14 cellular contexts compared by ENCODE assay signal in the genomic region with DNA sequence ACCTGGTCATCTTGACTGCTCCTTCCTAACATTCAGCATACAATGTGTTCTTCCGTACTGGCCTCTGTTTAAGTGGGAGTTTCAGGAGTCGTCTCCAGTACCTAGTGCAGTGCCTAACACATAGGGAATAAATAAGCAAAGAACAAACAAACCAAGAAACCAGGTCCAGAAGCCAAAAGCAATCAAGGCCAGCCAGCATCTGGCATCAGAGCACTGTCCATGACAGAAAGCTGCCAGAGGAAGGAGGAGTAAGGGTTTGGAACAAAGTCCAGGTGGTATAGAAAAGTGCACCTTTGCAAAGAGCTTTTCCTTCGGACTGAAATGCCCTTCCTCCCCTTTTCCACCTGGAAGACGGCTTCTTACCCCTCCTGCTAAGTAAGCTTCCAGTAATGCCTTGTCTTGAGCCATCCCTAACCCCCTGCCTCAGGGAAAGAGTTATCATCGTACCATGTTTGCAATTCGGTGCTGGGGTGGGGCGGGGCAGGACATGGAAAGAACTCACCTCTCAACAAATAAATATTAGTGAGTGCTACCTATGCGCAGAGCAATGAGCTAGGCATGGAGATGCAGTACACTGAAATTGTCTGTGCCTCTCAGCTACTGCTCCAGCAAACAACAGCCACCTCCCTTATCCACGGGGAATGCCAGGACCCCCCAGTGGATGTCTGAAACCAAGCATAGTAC. TPM values are rescaled to one million over a fixed set of nuclear protein-coding genes. Genes with fewer than 3 reads are reported as not detected.
DNase-seq lines count a peak whose midpoint lies in the region; TF ChIP-seq lines count a peak whose summit lies in the region.
"Had no signal": no experiment of that assay in that cellular context is flagged by ENCODE, and none has a peak within 500 bp of the region (broad histone marks: within the 10 kb centered on the region; RNA-seq: fewer than 3 reads in every experiment).

No MANE protein-coding gene starts in this region.

- peaks cover 5 to 10% (median 9%) of the 10 kb centered on the region in 3 donors for H3K27me3 Mint-ChIP-seq in CD14-positive monocyte (ENCODE audit: low read depth in 3 of 3)
- peaks cover 2% of the 10 kb centered on the region for H3K27me3 Mint-ChIP-seq in activated T-helper 1 cell treated with anti-CD3 and anti-CD28 coated beads, Interleukin-12 subunit alpha, Interleukin-12 subunit beta, Interleukin-2, Interleukin-4 antibody, amounts not matched to agents 30 ng/mL and 10 ng/mL and 1 ng/mL, durations not matched to agents 14 hours and 24 hours and 36 hours (ENCODE audit: insufficient read depth)

- peak overlapping the region; percentile 48 for H3K27ac ChIP-seq in HL-60 (replicated peaks)
- H3K27ac ChIP-seq: hepatocyte, testis had no signal

- H3K4me1 Mint-ChIP-seq in CD14-positive monocyte = peaks cover 28% of the 10 kb centered on the region
- peaks cover 30% of the 10 kb centered on the region for H3K4me1 Mint-ChIP-seq in activated T-helper 1 cell treated with anti-CD3 and anti-CD28 coated beads, Interleukin-12 subunit alpha, Interleukin-12 subunit beta, Interleukin-2, Interleukin-4 antibody, amounts not matched to agents 30 ng/mL and 10 ng/mL and 1 ng/mL, durations not matched to agents 14 hours and 24 hours and 36 hours (ENCODE audit: low read depth)

- H3K4me3 Mint-ChIP-seq in CD14-positive monocyte = peak overlapping the region in 1 of 2 donors; percentile 65
- H3K4me3 Mint-ChIP-seq in activated T-helper 1 cell treated with anti-CD3 and anti-CD28 coated beads, Interleukin-12 subunit alpha, Interleukin-12 subunit beta, Interleukin-2, Interleukin-4 antibody, amounts not matched to agents 30 ng/mL and 10 ng/mL and 1 ng/mL, durations not matched to agents 14 hours and 24 hours and 36 hours = no peak overlapping the region

- no peak overlapping the region for H3K4me3 ChIP-seq in HL-60 (replicated peaks; ENCODE audit: insufficient read depth, low read length)
- H3K4me3 ChIP-seq: hepatocyte, psoas muscle, testis had no signal

- no peak for TF ChIP-seq CTCF in CD14-positive monocyte (IDR thresholded peaks at IDR 0.05)
- no peak for TF ChIP-seq CTCF in HL-60 (IDR thresholded peaks at IDR 0.05; ENCODE audit: insufficient read depth, low read length)
- no peak for TF ChIP-seq CTCF in GM13977 (IDR thresholded peaks at IDR 0.05; ENCODE audit: extremely low read depth, insufficient read depth, missing control alignments)

- intact Hi-C loops in CD14-positive monocyte (cut with micrococcal nuclease) = no loop called here
- intact Hi-C loops in activated T-helper 1 cell treated with anti-CD3 and anti-CD28 coated beads, Interleukin-12 subunit alpha, Interleukin-12 subunit beta, Interleukin-2, Interleukin-4 antibody, amounts not matched to agents 30 ng/mL and 10 ng/mL and 1 ng/mL, durations not matched to agents 14 hours and 24 hours and 36 hours (cut with micrococcal nuclease) = loop anchor here (2.0 to 10.0 kb wide), 2 partner anchors 49 to 761 kb away; a partner anchor contains a TSS

- DNase-seq in CD14-positive monocyte (ENCODE audit: low spot score) = no peak
- no peak for DNase-seq in HL-60 (ENCODE audit: low read depth in 1 of 2, low spot score in 1 of 2)
- DNase-seq in activated T-helper 1 cell treated with anti-CD3 and anti-CD28 coated beads, Interleukin-12 subunit alpha, Interleukin-12 subunit beta, Interleukin-2, Interleukin-4 antibody, amounts not matched to agents 30 ng/mL and 10 ng/mL and 1 ng/mL, durations not matched to agents 14 hours and 24 hours and 36 hours (ENCODE audit: low spot score) = no peak
- peak; percentile 48 for DNase-seq in islet precursor cell
- DNase-seq in GM13977 (ENCODE audit: low spot score) = no peak
- DNase-seq in HT-29 (ENCODE audit: low spot score) = no peak
- DNase-seq in AG08396 (ENCODE audit: low spot score) = no peak
- DNase-seq: NCI-H2081, NCI-H748 treated with DMSO at 0.1 percent for 48 hours, psoas muscle, T-helper 9 cell, testis had no signal

- H3K9me3 Mint-ChIP-seq in CD14-positive monocyte = peaks cover 0 to 1% (median 0%) of the 10 kb centered on the region in 7 donors
- peaks cover 7% of the 10 kb centered on the region for H3K9me3 Mint-ChIP-seq in activated T-helper 1 cell treated with anti-CD3 and anti-CD28 coated beads, Interleukin-12 subunit alpha, Interleukin-12 subunit beta, Interleukin-2, Interleukin-4 antibody, amounts not matched to agents 30 ng/mL and 10 ng/mL and 1 ng/mL, durations not matched to agents 14 hours and 24 hours and 36 hours
- H3K9me3 Mint-ChIP-seq: CD4-positive, alpha-beta memory T cell had no signal

- no peaks in the 10 kb centered on the region for H3K27me3 ChIP-seq in HL-60 (ENCODE audit: insufficient read depth, poor library complexity, severe bottlenecking)
- H3K27me3 ChIP-seq: testis had no signal

- H3K27ac Mint-ChIP-seq in CD14-positive monocyte = peak overlapping the region; percentile 85 to 94 (median 91)
- H3K27ac Mint-ChIP-seq in activated T-helper 1 cell treated with anti-CD3 and anti-CD28 coated beads, Interleukin-12 subunit alpha, Interleukin-12 subunit beta, Interleukin-2, Interleukin-4 antibody, amounts not matched to agents 30 ng/mL and 10 ng/mL and 1 ng/mL, durations not matched to agents 14 hours and 24 hours and 36 hours = peak overlapping the region; percentile 82

- peaks cover 0 to 2% of the 10 kb centered on the region in 2 donors for H3K36me3 Mint-ChIP-seq in CD14-positive monocyte
- peaks cover 5% of the 10 kb centered on the region for H3K36me3 Mint-ChIP-seq in activated T-helper 1 cell treated with anti-CD3 and anti-CD28 coated beads, Interleukin-12 subunit alpha, Interleukin-12 subunit beta, Interleukin-2, Interleukin-4 antibody, amounts not matched to agents 30 ng/mL and 10 ng/mL and 1 ng/mL, durations not matched to agents 14 hours and 24 hours and 36 hours (ENCODE audit: low read depth)
- H3K36me3 Mint-ChIP-seq: CD4-positive, alpha-beta memory T cell had no signal

- in situ Hi-C loops in GM13977 (cut with MboI; ENCODE audit: low pct_unique_long_range_greater_than_20kb, low sequenced_read_pairs, unreplicated experiment) = no loop called here

RNA-seq across cellular contexts. Expression of a gene that starts 47.6 kb away (rescaled TPM):
- polyA plus RNA-seq in CD14-positive monocyte = under 1 TPM; 0.56 to 0.57 TPM
- 3.1 TPM in 2 replicates for total RNA-seq in activated T-helper 1 cell treated with anti-CD3 and anti-CD28 coated beads, Interleukin-12 subunit alpha, Interleukin-12 subunit beta, Interleukin-2, Interleukin-4 antibody, amounts not matched to agents 30 ng/mL and 10 ng/mL and 1 ng/mL, durations not matched to agents 14 hours and 24 hours and 36 hours
- total RNA-seq in HT-29 (2014; rRNA removed; shearing (Covaris generic)) = 0.81 and 1.7 TPM in 2 replicates

RNA-seq across cellular contexts. Expression of a gene that starts 47.8 kb away (rescaled TPM):
- polyA plus RNA-seq in CD14-positive monocyte = 1 to 10 TPM; 1.1 to 1.5 TPM
- total RNA-seq in activated T-helper 1 cell treated with anti-CD3 and anti-CD28 coated beads, Interleukin-12 subunit alpha, Interleukin-12 subunit beta, Interleukin-2, Interleukin-4 antibody, amounts not matched to agents 30 ng/mL and 10 ng/mL and 1 ng/mL, durations not matched to agents 14 hours and 24 hours and 36 hours = 31.8 and 34.3 TPM in 2 replicates
- total RNA-seq in HT-29 (2014; rRNA removed; shearing (Covaris generic)) = 4.4 and 10.2 TPM in 2 replicates
